Comparison of ENCODE assay signal across 15 cellular contexts in the genomic region with DNA sequence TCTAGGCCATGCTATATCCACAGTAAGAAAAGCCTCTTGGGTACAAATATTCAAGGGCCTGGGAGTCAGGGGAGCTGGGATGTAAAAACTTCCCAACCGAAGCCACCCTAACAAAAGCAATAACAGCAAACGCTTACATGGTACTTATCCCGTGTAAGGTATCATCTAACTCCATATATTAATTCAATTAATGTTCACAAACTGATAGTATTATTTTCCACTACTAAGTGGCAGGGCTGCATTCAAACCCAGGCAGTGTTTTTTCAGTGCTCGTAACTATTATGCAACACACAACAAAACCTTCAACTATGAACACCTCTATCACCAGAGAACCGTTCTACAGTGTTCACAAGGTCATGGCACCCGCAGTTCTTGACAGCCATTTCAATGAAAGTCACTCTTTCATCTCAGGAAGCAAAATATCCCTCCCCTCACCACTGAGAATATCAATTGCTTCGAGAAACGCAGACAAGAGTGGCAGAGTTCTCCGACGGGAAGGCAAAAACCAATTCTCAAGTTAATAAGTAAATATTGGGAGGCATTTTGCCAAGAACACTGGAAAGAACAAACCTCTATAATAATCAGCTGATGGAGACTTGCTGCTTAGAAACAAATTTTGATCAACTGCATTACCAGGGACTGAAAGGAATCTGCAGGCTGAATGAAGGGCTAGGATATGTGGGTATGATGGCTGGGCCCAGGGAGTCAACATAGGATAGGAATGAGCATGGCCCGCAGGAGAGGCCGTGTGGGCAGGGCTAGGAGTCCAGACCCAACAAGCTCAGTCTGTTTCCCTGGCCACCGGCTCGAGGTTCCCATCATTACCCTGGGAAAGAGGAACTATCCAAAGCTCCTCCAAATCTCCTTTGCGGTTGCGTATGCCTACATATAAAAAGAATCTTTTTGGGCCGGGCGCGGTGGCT.
DNase-seq lines count a peak whose midpoint lies in the region; ATAC-seq and TF ChIP-seq lines count a peak whose summit lies in the region.
"Had no signal": no experiment of that assay in that cellular context is flagged by ENCODE, and none has a peak within 500 bp of the region (broad histone marks: within the 10 kb centered on the region; RNA-seq: fewer than 3 reads in every experiment).

No MANE protein-coding gene starts in this region.

- ATAC-seq in Panc1 (no peak), HG03135 (IDR thresholded peaks at IDR 0.05; ENCODE audit: unreplicated experiment) (no peak)
- ATAC-seq: GM23338; natural killer cell treated with Interleukin-12 subunit alpha and Interleukin-12 subunit beta and Interleukin-15 and Interleukin-18, amount 100 ng/mL, for 72 hours; stimulated activated naive B cell treated with anti-CD40 and anti-IgM and Interleukin-4, amounts not matched to agents 10 μg/mL and 1 μg/mL and 100 μg/mL, for 72 hours had no signal

- no peaks in the 10 kb centered on the region for H3K9me3 ChIP-seq in Panc1 (ENCODE audit: control insufficient read depth, insufficient read depth, low read depth, low read length)
- H3K9me3 ChIP-seq in fibroblast of lung (ENCODE audit: control insufficient read depth, insufficient read depth, low read depth, low read length) = no peaks in the 10 kb centered on the region
- H3K9me3 ChIP-seq in prostate gland = no peaks in the 10 kb centered on the region
- H3K9me3 ChIP-seq: lower lobe of right lung had no signal

- H3K9me3 Mint-ChIP-seq in Calu3 (ENCODE audit: low read depth, unreplicated experiment) = no peaks in the 10 kb centered on the region
- H3K9me3 Mint-ChIP-seq: GM23338; natural killer cell treated with Interleukin-12 subunit alpha and Interleukin-12 subunit beta and Interleukin-15 and Interleukin-18, amount 100 ng/mL, for 72 hours; stimulated activated naive B cell treated with anti-CD40 and anti-IgM and Interleukin-4, amounts not matched to agents 10 μg/mL and 1 μg/mL and 100 μg/mL, for 72 hours had no signal

- H3K36me3 Mint-ChIP-seq in Calu3 (ENCODE audit: insufficient read depth, unreplicated experiment) = peaks cover 5% of the 10 kb centered on the region
- H3K36me3 Mint-ChIP-seq: natural killer cell treated with Interleukin-12 subunit alpha and Interleukin-12 subunit beta and Interleukin-15 and Interleukin-18, amount 100 ng/mL, for 72 hours had no signal

- DNase-seq in Calu3 (no peak), Panc1 (ENCODE audit: low read depth, low spot score) (no peak), fibroblast of lung (ENCODE audit: low read depth in 2 of 2) (no peak), prostate gland (ENCODE audit: low spot score) (no peak), NCI-H2081 (lab: John Stamatoyannopoulos, UW) (no peak)
- DNase-seq in activated CD4-positive, alpha-beta T cell treated with anti-CD3 and anti-CD28 coated beads for 4 hours = no peak
- DNase-seq: C1 segment of cervical spinal cord; lower lobe of right lung; stimulated activated naive B cell treated with anti-CD40 and anti-IgM and Interleukin-4, amounts not matched to agents 10 μg/mL and 1 μg/mL and 100 μg/mL, for 72 hours had no signal

- H3K4me3 ChIP-seq in Panc1 (ENCODE audit: low read depth in 2 of 2, low read length in 2 of 2) (no peak overlapping the region), fibroblast of lung (replicated peaks in 1 of 4; ENCODE audit: control extremely low read depth in 1 of 4, insufficient read depth in 1 of 4, low read depth in 3 of 4, low read length in 4 of 4) (no peak overlapping the region), prostate gland (no peak overlapping the region)
- H3K4me3 ChIP-seq: GM23338, lower lobe of right lung, SK-N-MC, skin epidermis had no signal

- no peak overlapping the region for H3K9ac ChIP-seq in fibroblast of lung (ENCODE audit: insufficient read depth, low read length)

- TF ChIP-seq POLR2A in prostate gland (IDR thresholded peaks at IDR 0.05) = no peak

- H3K4me3 Mint-ChIP-seq in Calu3 (ENCODE audit: low read depth, unreplicated experiment) = peak overlapping the region; percentile 41
- H3K4me3 Mint-ChIP-seq: GM23338; natural killer cell treated with Interleukin-12 subunit alpha and Interleukin-12 subunit beta and Interleukin-15 and Interleukin-18, amount 100 ng/mL, for 72 hours; stimulated activated naive B cell treated with anti-CD40 and anti-IgM and Interleukin-4, amounts not matched to agents 10 μg/mL and 1 μg/mL and 100 μg/mL, for 72 hours had no signal

- H3K27me3 Mint-ChIP-seq in Calu3 (ENCODE audit: unreplicated experiment) = no peaks in the 10 kb centered on the region
- H3K27me3 Mint-ChIP-seq: natural killer cell treated with Interleukin-12 subunit alpha and Interleukin-12 subunit beta and Interleukin-15 and Interleukin-18, amount 100 ng/mL, for 72 hours; stimulated activated naive B cell treated with anti-CD40 and anti-IgM and Interleukin-4, amounts not matched to agents 10 μg/mL and 1 μg/mL and 100 μg/mL, for 72 hours had no signal

- no peaks in the 10 kb centered on the region for H4K20me1 ChIP-seq in fibroblast of lung (ENCODE audit: control insufficient read depth, extremely low read depth, insufficient read depth, low read length)

- H3K79me2 ChIP-seq in fibroblast of lung (ENCODE audit: control insufficient read depth, insufficient read depth, low read length) = peaks cover 5% of the 10 kb centered on the region

- POLR2A ChIA-PET in Panc1 (lab: Charles Lee) = no interaction called here

- 72% methylated on average over 19 of the region's 19 CpGs for WGBS in prostate gland

- peaks cover 34% of the 10 kb centered on the region for H3K4me1 ChIP-seq in Panc1 (ENCODE audit: control insufficient read depth, insufficient read depth, low read length)
- peaks cover 15% of the 10 kb centered on the region for H3K4me1 ChIP-seq in fibroblast of lung (ENCODE audit: control insufficient read depth, extremely low read depth, insufficient read depth, low read length)
- no peaks in the 10 kb centered on the region for H3K4me1 ChIP-seq in prostate gland (replicated peaks)

- CTCF ChIA-PET in Calu3 (lab: Charles Lee) = interaction anchor here (0.6 to 0.7 kb wide), 2 partner anchors 11 to 167 kb away, joined by 3 read pairs; no protein-coding TSS in a partner anchor
- CTCF ChIA-PET in Panc1 (lab: Charles Lee) = no interaction called here

- in situ Hi-C loops in Panc1 (cut with HindIII; ENCODE audit: low pct_unique_long_range_greater_than_20kb, low sequenced_read_pairs) = no loop called here

- H3K27ac ChIP-seq in Panc1 (ENCODE audit: low read length) (peak overlapping the region; percentile 53; the same call in 1 of the 2 replicates), fibroblast of lung (ENCODE audit: insufficient read depth, low read length) (peak overlapping the region; percentile 31), prostate gland (peak overlapping the region; percentile 8 to 27)
- H3K27ac ChIP-seq: foreskin keratinocyte, lower lobe of right lung, SK-N-MC had no signal

- no peak overlapping the region for H3K4me2 ChIP-seq in fibroblast of lung (ENCODE audit: extremely low read depth, insufficient read depth, low read length)
- H3K4me2 ChIP-seq: GM23338 had no signal

- intact Hi-C loops in Calu3 (cut with micrococcal nuclease; ENCODE audit: unreplicated experiment) (loop anchor here (2.0 kb wide), 1 partner anchor 80 kb away; no protein-coding TSS in a partner anchor), Panc1 (cut with micrococcal nuclease; ENCODE audit: unreplicated experiment) (no loop called here), prostate gland (cut with DNase I) (no loop called here)

- H3K36me3 ChIP-seq in Panc1 (ENCODE audit: control insufficient read depth, insufficient read depth, low read length) = no peaks in the 10 kb centered on the region
- no peaks in the 10 kb centered on the region for H3K36me3 ChIP-seq in fibroblast of lung (ENCODE audit: control insufficient read depth, insufficient read depth, low read length)
- H3K36me3 ChIP-seq in prostate gland = no peaks in the 10 kb centered on the region
- H3K36me3 ChIP-seq: lower lobe of right lung had no signal

- H3K27ac Mint-ChIP-seq in Calu3 (ENCODE audit: unreplicated experiment) = peak overlapping the region; percentile 75
- H3K27ac Mint-ChIP-seq: natural killer cell treated with Interleukin-12 subunit alpha and Interleukin-12 subunit beta and Interleukin-15 and Interleukin-18, amount 100 ng/mL, for 72 hours; stimulated activated naive B cell treated with anti-CD40 and anti-IgM and Interleukin-4, amounts not matched to agents 10 μg/mL and 1 μg/mL and 100 μg/mL, for 72 hours had no signal

- no TSS peak for BruUV-seq in Calu3 (replicated peaks; lab: Mats Ljungman, UMichigan)
- BruUV-seq in Panc1 (replicated peaks; lab: Mats Ljungman, UMichigan) = no TSS peak

- no peak overlapping the region for H2AFZ ChIP-seq in fibroblast of lung (ENCODE audit: low read length)
- H2AFZ ChIP-seq: GM23338 had no signal

- H3K27me3 ChIP-seq in Panc1 (ENCODE audit: control insufficient read depth, insufficient read depth, low read length) = no peaks in the 10 kb centered on the region
- H3K27me3 ChIP-seq in fibroblast of lung (ENCODE audit: control insufficient read depth, insufficient read depth, low read length) = no peaks in the 10 kb centered on the region
- no peaks in the 10 kb centered on the region for H3K27me3 ChIP-seq in prostate gland (replicated peaks; ENCODE audit: insufficient read depth)
- H3K27me3 ChIP-seq: foreskin keratinocyte had no signal

- peaks cover 21% of the 10 kb centered on the region for H3K4me1 Mint-ChIP-seq in Calu3 (ENCODE audit: low read depth, unreplicated experiment)

- TF ChIP-seq CTCF in Calu3 (IDR thresholded peaks at IDR 0.05; ENCODE audit: unreplicated experiment) (no peak), Panc1 (IDR thresholded peaks at IDR 0.05) (no peak), fibroblast of lung (conservative IDR thresholded peaks at IDR 0.05 in 1 of 2, IDR thresholded peaks at IDR 0.05 in 1 of 2; ENCODE audit: low read depth in 1 of 2, low read length in 2 of 2) (no peak), prostate gland (IDR thresholded peaks at IDR 0.05) (no peak)
